1 cellular context compared by ENCODE assay signal in the genomic region with DNA sequence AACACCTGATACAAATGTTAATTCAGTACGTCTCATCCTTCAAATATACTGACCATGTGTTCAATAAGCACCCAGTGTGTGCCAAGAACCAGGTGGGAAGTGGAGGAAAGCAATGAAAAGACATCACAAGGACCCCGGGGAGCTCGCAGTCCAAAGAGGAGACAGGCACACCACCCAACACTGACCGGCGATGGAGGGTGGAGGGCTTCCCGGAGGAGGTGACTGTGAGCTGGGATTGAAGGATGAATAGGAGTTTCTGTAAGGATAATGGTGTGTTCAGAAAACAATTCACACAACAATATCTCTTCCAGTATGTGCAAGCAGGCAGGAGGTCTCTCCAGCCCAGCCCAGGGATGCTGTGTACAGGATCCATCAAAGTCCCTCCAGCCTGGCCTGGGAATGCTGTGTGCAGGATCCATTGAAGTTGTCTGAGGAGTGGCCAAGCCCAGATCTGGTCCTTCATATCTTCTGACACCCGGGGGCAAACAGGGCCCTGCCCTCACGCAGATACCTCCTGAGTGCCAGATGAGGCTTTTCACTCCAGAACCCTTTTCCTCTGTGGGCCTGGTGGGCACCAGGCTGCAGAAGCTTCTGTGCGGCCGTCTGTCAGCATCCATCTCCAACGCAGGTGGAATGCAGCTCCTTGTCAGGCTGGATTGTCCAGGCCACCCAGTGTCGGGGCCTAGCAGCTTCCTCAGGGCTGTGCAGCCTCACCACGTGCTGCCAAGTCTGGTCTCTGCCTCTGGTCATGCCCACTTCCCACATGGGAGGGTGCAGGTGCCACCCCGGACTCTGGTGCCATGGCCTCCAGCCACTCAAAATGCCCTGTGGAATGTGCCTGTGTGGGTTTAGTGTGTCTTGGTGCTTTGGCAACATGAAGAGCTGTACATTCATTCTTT.
TF ChIP-seq lines count a peak whose summit lies in the region.

No MANE protein-coding gene starts in this region.

TF ChIP-seq in HEK293, 187 proteins besides CTCF, POLR2A, EP300 and RAD21 (continued from another document):
- TF ChIP-seq, protein P1, sequence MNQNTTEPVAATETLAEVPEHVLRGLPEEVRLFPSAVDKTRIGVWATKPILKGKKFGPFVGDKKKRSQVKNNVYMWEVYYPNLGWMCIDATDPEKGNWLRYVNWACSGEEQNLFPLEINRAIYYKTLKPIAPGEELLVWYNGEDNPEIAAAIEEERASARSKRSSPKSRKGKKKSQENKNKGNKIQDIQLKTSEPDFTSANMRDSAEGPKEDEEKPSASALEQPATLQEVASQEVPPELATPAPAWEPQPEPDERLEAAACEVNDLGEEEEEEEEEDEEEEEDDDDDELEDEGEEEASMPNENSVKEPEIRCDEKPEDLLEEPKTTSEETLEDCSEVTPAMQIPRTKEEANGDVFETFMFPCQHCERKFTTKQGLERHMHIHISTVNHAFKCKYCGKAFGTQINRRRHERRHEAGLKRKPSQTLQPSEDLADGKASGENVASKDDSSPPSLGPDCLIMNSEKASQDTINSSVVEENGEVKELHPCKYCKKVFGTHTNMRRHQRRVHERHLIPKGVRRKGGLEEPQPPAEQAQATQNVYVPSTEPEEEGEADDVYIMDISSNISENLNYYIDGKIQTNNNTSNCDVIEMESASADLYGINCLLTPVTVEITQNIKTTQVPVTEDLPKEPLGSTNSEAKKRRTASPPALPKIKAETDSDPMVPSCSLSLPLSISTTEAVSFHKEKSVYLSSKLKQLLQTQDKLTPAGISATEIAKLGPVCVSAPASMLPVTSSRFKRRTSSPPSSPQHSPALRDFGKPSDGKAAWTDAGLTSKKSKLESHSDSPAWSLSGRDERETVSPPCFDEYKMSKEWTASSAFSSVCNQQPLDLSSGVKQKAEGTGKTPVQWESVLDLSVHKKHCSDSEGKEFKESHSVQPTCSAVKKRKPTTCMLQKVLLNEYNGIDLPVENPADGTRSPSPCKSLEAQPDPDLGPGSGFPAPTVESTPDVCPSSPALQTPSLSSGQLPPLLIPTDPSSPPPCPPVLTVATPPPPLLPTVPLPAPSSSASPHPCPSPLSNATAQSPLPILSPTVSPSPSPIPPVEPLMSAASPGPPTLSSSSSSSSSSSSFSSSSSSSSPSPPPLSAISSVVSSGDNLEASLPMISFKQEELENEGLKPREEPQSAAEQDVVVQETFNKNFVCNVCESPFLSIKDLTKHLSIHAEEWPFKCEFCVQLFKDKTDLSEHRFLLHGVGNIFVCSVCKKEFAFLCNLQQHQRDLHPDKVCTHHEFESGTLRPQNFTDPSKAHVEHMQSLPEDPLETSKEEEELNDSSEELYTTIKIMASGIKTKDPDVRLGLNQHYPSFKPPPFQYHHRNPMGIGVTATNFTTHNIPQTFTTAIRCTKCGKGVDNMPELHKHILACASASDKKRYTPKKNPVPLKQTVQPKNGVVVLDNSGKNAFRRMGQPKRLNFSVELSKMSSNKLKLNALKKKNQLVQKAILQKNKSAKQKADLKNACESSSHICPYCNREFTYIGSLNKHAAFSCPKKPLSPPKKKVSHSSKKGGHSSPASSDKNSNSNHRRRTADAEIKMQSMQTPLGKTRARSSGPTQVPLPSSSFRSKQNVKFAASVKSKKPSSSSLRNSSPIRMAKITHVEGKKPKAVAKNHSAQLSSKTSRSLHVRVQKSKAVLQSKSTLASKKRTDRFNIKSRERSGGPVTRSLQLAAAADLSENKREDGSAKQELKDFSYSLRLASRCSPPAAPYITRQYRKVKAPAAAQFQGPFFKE (tag by site-specific recombination; IDR thresholded peaks at IDR 0.05; ENCODE audit: borderline replicate concordance), result no peak
